Comparison of ENCODE assay signal across 26 cellular contexts in the genomic region with DNA sequence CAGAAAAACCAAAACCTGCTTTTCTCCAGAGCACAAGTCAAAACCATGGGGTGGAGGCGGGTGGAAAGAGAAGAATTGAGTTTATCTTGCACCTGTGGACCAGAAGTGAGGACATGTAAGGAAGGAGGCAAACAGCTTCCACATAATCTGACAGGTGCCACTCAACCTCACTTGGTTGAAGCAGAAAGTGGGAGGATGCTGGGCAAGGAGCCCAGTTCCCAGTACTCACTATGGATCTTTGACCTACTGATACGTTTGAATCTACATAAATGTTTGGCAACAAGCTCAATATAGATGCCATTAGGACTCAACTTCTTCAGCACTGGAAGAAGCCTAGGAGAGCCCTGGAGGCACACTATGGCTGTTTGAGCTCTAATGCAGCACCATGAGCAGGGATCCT.
"Had no signal": no experiment of that assay in that cellular context is flagged by ENCODE, and none has a peak within 500 bp of the region (broad histone marks: within the 10 kb centered on the region; RNA-seq: fewer than 3 reads in every experiment).

No MANE protein-coding gene starts in this region.

- H3K9me3 ChIP-seq: colonic mucosa, gastroesophageal sphincter, heart left ventricle, left lung, lower lobe of right lung had no signal

- DNase-seq: colonic mucosa; cortex of kidney; effector CD8-positive, alpha-beta T cell; effector memory CD8-positive, alpha-beta T cell; endodermal cell; erythroblast; foreskin keratinocyte; heart left ventricle; hypothalamus; immature natural killer cell; islet precursor cell; kidney; kidney glomerular epithelial cell; left lung; left ventricle myocardium superior; lower lobe of right lung; mesenchymal stem cell; naive thymus-derived CD4-positive, alpha-beta T cell had no signal

- H3K27ac Mint-ChIP-seq: dendritic cell treated with granulocyte-macrophage colony-stimulating factor and Interleukin-4, amounts not matched to agents 40 ng/mL and 50 ng/mL, for 4 days; effector memory CD8-positive, alpha-beta T cell; endodermal cell; immature natural killer cell; mesothelial cell of epicardium; naive thymus-derived CD4-positive, alpha-beta T cell had no signal

- H3K27ac ChIP-seq: colonic mucosa, epithelial cell of prostate, foreskin keratinocyte, gastroesophageal sphincter, heart left ventricle, hepatocyte, left lung, lower lobe of right lung had no signal

- H3K4me3 Mint-ChIP-seq: dendritic cell treated with granulocyte-macrophage colony-stimulating factor and Interleukin-4, amounts not matched to agents 40 ng/mL and 50 ng/mL, for 4 days; effector memory CD8-positive, alpha-beta T cell; endodermal cell; immature natural killer cell; mesothelial cell of epicardium; naive thymus-derived CD4-positive, alpha-beta T cell had no signal

- H3K36me3 ChIP-seq: colonic mucosa, left lung, lower lobe of right lung had no signal

- H3K27me3 Mint-ChIP-seq: dendritic cell treated with granulocyte-macrophage colony-stimulating factor and Interleukin-4, amounts not matched to agents 40 ng/mL and 50 ng/mL, for 4 days; effector memory CD8-positive, alpha-beta T cell; naive thymus-derived CD4-positive, alpha-beta T cell had no signal

- ATAC-seq: effector memory CD8-positive, alpha-beta T cell; esophagus mucosa; foreskin keratinocyte; gastroesophageal sphincter; heart left ventricle; left lung; left ventricle myocardium superior; lower lobe of right lung; naive thymus-derived CD4-positive, alpha-beta T cell had no signal

- H3K4me3 ChIP-seq: colonic mucosa, gastroesophageal sphincter, heart left ventricle, hepatocyte, left lung, lower lobe of right lung had no signal

- H3K27me3 ChIP-seq: colonic mucosa, foreskin keratinocyte, gastroesophageal sphincter, heart left ventricle, hepatocyte, left lung had no signal

- FAIRE-seq: endometrium, frontal cortex had no signal

- H3K4me1 Mint-ChIP-seq: naive thymus-derived CD4-positive, alpha-beta T cell had no signal

- H3K4me1 ChIP-seq: colonic mucosa, foreskin keratinocyte, gastroesophageal sphincter, left lung, lower lobe of right lung had no signal
